In the genomic region with DNA sequence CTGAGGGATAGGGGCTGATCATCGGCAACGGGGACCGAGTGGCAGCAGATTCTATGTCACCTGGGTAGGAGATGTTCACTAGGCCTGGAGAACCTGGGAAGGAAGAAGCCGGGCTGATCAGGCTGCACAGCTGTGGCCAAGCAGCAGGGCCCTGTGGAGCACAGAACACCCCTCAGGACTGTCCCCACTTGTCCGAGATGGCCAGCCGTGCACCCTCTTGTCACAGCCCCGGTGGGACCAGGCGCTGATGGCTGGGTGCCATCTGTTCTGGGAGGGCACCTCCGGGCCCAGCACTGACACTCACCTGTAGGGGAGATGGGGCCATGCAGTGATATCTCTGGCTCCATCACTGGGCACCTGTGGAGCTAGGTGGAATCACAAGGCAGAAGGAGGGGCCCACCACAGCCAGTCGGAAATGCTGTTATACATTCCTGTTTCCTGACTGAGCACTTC, we compare ENCODE assay signal across 22 cellular contexts.
DNase-seq lines count a peak whose midpoint lies in the region; ATAC-seq and TF ChIP-seq lines count a peak whose summit lies in the region.
"Had no signal": no experiment of that assay in that cellular context is flagged by ENCODE, and none has a peak within 500 bp of the region (broad histone marks: within the 10 kb centered on the region; RNA-seq: fewer than 3 reads in every experiment).

No MANE protein-coding gene starts in this region.

- intact Hi-C loops in vagina (cut with DNase I): no loop called here

- TF ChIP-seq POLR2A in vagina (IDR thresholded peaks at IDR 0.05): no peak

- H3K27me3 Mint-ChIP-seq in activated CD8-positive, alpha-beta memory T cell treated with anti-CD3 and anti-CD28 coated beads, Interleukin-2, amount 10 ng/mL, durations not matched to agents 7 days and 5 days: no peaks in the 10 kb centered on the region

- H3K36me3 ChIP-seq in vagina: no peaks in the 10 kb centered on the region
- H3K36me3 ChIP-seq: Peyer's patch, SJSA1 had no signal

- POLR2A ChIA-PET in HEK293T (lab: Yijun Ruan, JAX): no interaction called here

- H3K4me1 Mint-ChIP-seq in activated CD8-positive, alpha-beta memory T cell treated with anti-CD3 and anti-CD28 coated beads, Interleukin-2, amount 10 ng/mL, durations not matched to agents 7 days and 5 days: no peaks in the 10 kb centered on the region

- CTCF ChIA-PET in activated CD8-positive, alpha-beta memory T cell treated with anti-CD3 and anti-CD28 coated beads, Interleukin-2, amount 10 ng/mL, durations not matched to agents 7 days and 5 days (lab: Charles Lee): no interaction called here
- CTCF ChIA-PET in HEK293T (lab: Yijun Ruan, JAX): no interaction called here

- no peaks in the 10 kb centered on the region for H3K36me3 Mint-ChIP-seq in activated CD8-positive, alpha-beta memory T cell treated with anti-CD3 and anti-CD28 coated beads, Interleukin-2, amount 10 ng/mL, durations not matched to agents 7 days and 5 days
- H3K36me3 Mint-ChIP-seq: CD8-positive, alpha-beta T cell had no signal

- no peak for TF ChIP-seq CTCF in vagina (IDR thresholded peaks at IDR 0.05)

- H3K27ac Mint-ChIP-seq in activated CD8-positive, alpha-beta memory T cell treated with anti-CD3 and anti-CD28 coated beads, Interleukin-2, amount 10 ng/mL, durations not matched to agents 7 days and 5 days: no peak overlapping the region
- H3K27ac Mint-ChIP-seq: CD8-positive, alpha-beta T cell; HFFc6 had no signal

- H3K27ac ChIP-seq in vagina: no peak overlapping the region
- H3K27ac ChIP-seq: Peyer's patch, SJSA1 had no signal

- peak; percentile 59 for DNase-seq in activated effector memory CD4-positive, alpha-beta T cell treated with anti-CD3 and anti-CD28 coated beads, Interleukin-2, amount 50 U/mL, for 16 hours
- DNase-seq in activated effector memory CD4-positive, alpha-beta T cell treated with Interleukin-2 at 50 U/mL for 16 hours: no peak
- peak; percentile 23 for DNase-seq in activated CD8-positive, alpha-beta memory T cell treated with anti-CD3 and anti-CD28 coated beads, Interleukin-2, amount 10 ng/mL, durations not matched to agents 7 days and 5 days
- DNase-seq in islet precursor cell (peak; percentile 41), vagina (ENCODE audit: extremely low spot score in 2 of 2) (peak; percentile 67 to 91), NCI-H128 (lab: John Stamatoyannopoulos, UW; ENCODE audit: unreplicated experiment) (no peak), HEK293T (ENCODE audit: extremely low spot score) (no peak)
- DNase-seq: AML-193, C1 segment of cervical spinal cord, DND-41, GOT3, HFFc6, Karpas-422, NCI-H1417, NCI-H1694 treated with DMSO at 0.1 percent for 48 hours, NCI-H2081 treated with DMSO at 0.1 percent for 48 hours, NCI-H2171 treated with DMSO at 0.1 percent for 48 hours, NCI-H526, Peyer's patch had no signal

- H3K4me3 Mint-ChIP-seq in activated CD8-positive, alpha-beta memory T cell treated with anti-CD3 and anti-CD28 coated beads, Interleukin-2, amount 10 ng/mL, durations not matched to agents 7 days and 5 days: no peak overlapping the region
- H3K4me3 Mint-ChIP-seq: CD8-positive, alpha-beta T cell; HFFc6 had no signal

- H3K9me3 ChIP-seq in vagina: no peaks in the 10 kb centered on the region
- H3K9me3 ChIP-seq: Peyer's patch, SJSA1 had no signal

- no peaks in the 10 kb centered on the region for H3K9me3 Mint-ChIP-seq in activated CD8-positive, alpha-beta memory T cell treated with anti-CD3 and anti-CD28 coated beads, Interleukin-2, amount 10 ng/mL, durations not matched to agents 7 days and 5 days (ENCODE audit: low read depth)
- H3K9me3 Mint-ChIP-seq: CD8-positive, alpha-beta T cell had no signal

- ATAC-seq in activated CD8-positive, alpha-beta memory T cell treated with anti-CD3 and anti-CD28 coated beads, Interleukin-2, amount 10 ng/mL, durations not matched to agents 7 days and 5 days: no peak
- ATAC-seq: CD8-positive, alpha-beta T cell; Right ventricle myocardium inferior had no signal

- peaks cover 16% of the 10 kb centered on the region for H3K4me1 ChIP-seq in vagina
- H3K4me1 ChIP-seq: Peyer's patch, SJSA1 had no signal

- no peaks in the 10 kb centered on the region for H3K27me3 ChIP-seq in vagina
- H3K27me3 ChIP-seq: Peyer's patch, SJSA1 had no signal

- H3K4me3 ChIP-seq in vagina: no peak overlapping the region
- H3K4me3 ChIP-seq: Peyer's patch, SJSA1 had no signal

TF ChIP-seq in HEK293T, 16 proteins besides CTCF, POLR2A, EP300 and RAD21:
- TF ChIP-seq HDGF (IDR thresholded peaks at IDR 0.05; ENCODE audit: borderline replicate concordance) (no peak), FOXK2 (IDR thresholded peaks at IDR 0.05) (no peak), CTBP1 (IDR thresholded peaks at IDR 0.05; ENCODE audit: borderline replicate concordance) (no peak), ELF4 (IDR thresholded peaks at IDR 0.05) (no peak), L3MBTL2 (conservative IDR thresholded peaks at IDR 0.05) (no peak), TARDBP (IDR thresholded peaks at IDR 0.05) (no peak), ZNF384 (IDR thresholded peaks at IDR 0.05) (no peak), ARNT (IDR thresholded peaks at IDR 0.05) (no peak)

Comparison
In these comparisons a context has a peak if more than half of its experiments do, and no peak if none do; other contexts are left out.
1. DNase-seq: peak in activated effector memory CD4-positive, alpha-beta T cell treated with anti-CD3 and anti-CD28 coated beads, Interleukin-2, amount 50 U/mL, for 16 hours (single experiment), activated CD8-positive, alpha-beta memory T cell treated with anti-CD3 and anti-CD28 coated beads, Interleukin-2, amount 10 ng/mL, durations not matched to agents 7 days and 5 days (single experiment), islet precursor cell (single experiment) and vagina (2 of 2); none in activated effector memory CD4-positive, alpha-beta T cell treated with Interleukin-2 at 50 U/mL for 16 hours (single experiment), NCI-H128 (single experiment) and HEK293T (single experiment).